In the genomic region with DNA sequence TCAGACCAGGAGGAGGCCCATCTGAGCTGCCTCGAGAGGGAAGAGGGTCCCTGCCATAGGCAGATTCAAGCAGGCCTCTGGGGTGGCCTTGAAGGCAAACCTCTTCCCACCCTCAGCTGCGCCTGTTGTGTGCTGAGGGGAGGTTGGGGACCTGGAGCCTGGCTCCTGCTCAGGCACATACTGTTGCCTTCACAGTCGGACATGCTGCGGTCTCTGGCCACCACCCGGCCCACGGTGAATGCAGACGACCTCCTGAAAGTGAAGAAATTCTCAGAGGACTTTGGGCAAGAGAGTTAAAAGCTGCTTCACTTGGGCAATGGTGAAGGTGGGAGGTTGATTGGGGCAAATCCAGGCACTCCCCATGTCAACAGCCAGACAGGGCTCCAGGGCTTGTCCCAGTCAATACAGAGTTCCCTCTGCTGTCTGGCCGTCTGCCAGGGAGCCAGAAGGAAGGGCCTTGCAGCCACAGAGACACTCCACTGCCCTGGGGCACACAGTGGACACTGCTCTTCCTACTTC, we compare ENCODE assay signal across 12 cellular contexts. TPM values are rescaled to one million over a fixed set of nuclear protein-coding genes. Genes with fewer than 3 reads are reported as not detected.
DNase-seq lines count a peak whose midpoint lies in the region; ATAC-seq and TF ChIP-seq lines count a peak whose summit lies in the region.
"Had no signal": no experiment of that assay in that cellular context is flagged by ENCODE, and none has a peak within 500 bp of the region (broad histone marks: within the 10 kb centered on the region; RNA-seq: fewer than 3 reads in every experiment).

No MANE protein-coding gene starts in this region.

- H3K9me3 ChIP-seq in right cardiac atrium (ENCODE audit: control insufficient read depth, low read length) = no peaks in the 10 kb centered on the region
- no peaks in the 10 kb centered on the region for H3K9me3 ChIP-seq in gastrocnemius medialis
- H3K9me3 ChIP-seq: SJSA1 had no signal

- no peak for TF ChIP-seq CTCF in gastrocnemius medialis (IDR thresholded peaks at IDR 0.05 in 4 of 5, conservative IDR thresholded peaks at IDR 0.05 in 1 of 5)

- intact Hi-C loops in right cardiac atrium (cut with DNase I) (no loop called here), gastrocnemius medialis (cut with DNase I; ENCODE audit: low total_unique reads) (no loop called here)

- no peaks in the 10 kb centered on the region for H3K27me3 ChIP-seq in right cardiac atrium (ENCODE audit: control insufficient read depth, insufficient read depth)
- H3K27me3 ChIP-seq in gastrocnemius medialis = no peaks in the 10 kb centered on the region
- H3K27me3 ChIP-seq: SJSA1 had no signal

- H3K4me1 ChIP-seq in right cardiac atrium (ENCODE audit: control insufficient read depth, insufficient read depth, low read length) (peaks cover 2% of the 10 kb centered on the region), gastrocnemius medialis (peaks cover 41 to 56% of the 10 kb centered on the region in 2 donors)

- ATAC-seq in right cardiac atrium = peak; percentile 34 to 54
- ATAC-seq in gastrocnemius medialis = no peak
- ATAC-seq in HG02938 (IDR thresholded peaks at IDR 0.05; ENCODE audit: unreplicated experiment) = no peak
- no peak for ATAC-seq in HG03095 (IDR thresholded peaks at IDR 0.05; ENCODE audit: unreplicated experiment)
- ATAC-seq in HG03469 (IDR thresholded peaks at IDR 0.05; ENCODE audit: unreplicated experiment) = no peak

- H3K36me3 ChIP-seq in gastrocnemius medialis = peaks cover 0 to 53% of the 10 kb centered on the region in 2 donors

- H3K27ac ChIP-seq in right cardiac atrium (ENCODE audit: low read length) = no peak overlapping the region
- H3K27ac ChIP-seq in gastrocnemius medialis = peak overlapping the region; percentile 82 to 99 (median 95)
- H3K27ac ChIP-seq: SJSA1 had no signal

- 79% methylated on average over 8 of the region's 8 CpGs for WGBS in right cardiac atrium

- in situ Hi-C loops in gastrocnemius medialis (cut with MboI; ENCODE audit: low sequenced_read_pairs in 4 of 4) = no loop called here

- DNase-seq in D341Med (ENCODE audit: low spot score) = peak; percentile 53
- peak; percentile 24 for DNase-seq in OCI-M1 (lab: John Stamatoyannopoulos, UW)
- DNase-seq in right cardiac atrium = peak; percentile 71 to 87 (median 87)
- peak in 1 of 2 donors; percentile 64 for DNase-seq in gastrocnemius medialis
- no peak for DNase-seq in iPS-NIHi7 (ENCODE audit: extremely low spot score)
- DNase-seq: activated CD4-positive, alpha-beta T cell treated with anti-CD3 and anti-CD28 coated beads, Interleukin-2, amount 10 ng/mL, durations not matched to agents 24 days and 14 days; naive B cell; stimulated activated CD4-positive, alpha-beta T cell treated with anti-CD3 and anti-CD28 coated beads, Interleukin-1b, Interleukin-23, amount 100 ng/mL, for 48 hours had no signal

- H3K4me3 ChIP-seq in right cardiac atrium (ENCODE audit: low read length) (no peak overlapping the region), gastrocnemius medialis (no peak overlapping the region)
- H3K4me3 ChIP-seq: SJSA1 had no signal

- no peak for TF ChIP-seq POLR2A in gastrocnemius medialis (IDR thresholded peaks at IDR 0.05)

RNA-seq across cellular contexts. Expression of a gene that starts 6.3 kb away (rescaled TPM):
- 1 to 10 TPM; 4.7 to 5.7 (median 4.9) TPM for total RNA-seq in right cardiac atrium
- 2.9 TPM for polyA plus RNA-seq in right cardiac atrium
- 10 to 100 TPM; 11.0 to 23.1 (median 16.8) TPM for total RNA-seq in gastrocnemius medialis

RNA-seq across cellular contexts. Expression of a gene that starts 12.9 kb away (rescaled TPM):
- total RNA-seq in right cardiac atrium = 10 to 100 TPM; 25.7 to 30.4 (median 27.9) TPM
- polyA plus RNA-seq in right cardiac atrium = 29.8 TPM
- total RNA-seq in gastrocnemius medialis = 100 to 1,000 TPM in 1 of 4 donors, 10 to 100 TPM in 3; 53.3 to 112 (median 70.1) TPM

RNA-seq across cellular contexts. Expression of a gene that starts 15.3 kb away (rescaled TPM):
- total RNA-seq in right cardiac atrium (10 to 100 TPM; 21.0 to 24.8 (median 23.5) TPM), gastrocnemius medialis (10 to 100 TPM; 41.2 to 56.5 (median 52.1) TPM)
- 15.7 TPM for polyA plus RNA-seq in right cardiac atrium

RNA-seq across cellular contexts. Expression of a gene that starts 15.5 kb away (rescaled TPM):
- total RNA-seq in right cardiac atrium = 10 to 100 TPM in 1 of 4 donors, 1 to 10 TPM in 3; 6.4 to 14.8 (median 9.1) TPM
- 6.2 TPM for polyA plus RNA-seq in right cardiac atrium
- 10 to 100 TPM in 2 of 4 donors, 1 to 10 TPM in 2; 7.3 to 13.5 (median 9.7) TPM for total RNA-seq in gastrocnemius medialis

RNA-seq across cellular contexts. Expression of a gene that starts 27.5 kb away (rescaled TPM):
- total RNA-seq in right cardiac atrium (under 1 TPM in 2 of 4 donors, not detected in 2; 0.49 to 0.76 TPM), gastrocnemius medialis (1 to 10 TPM in 1 of 4 donors, not detected in 3; 1.3 TPM)
- not detected for polyA plus RNA-seq in right cardiac atrium

Comparison
In these comparisons a context has a peak if more than half of its experiments do, and no peak if none do; other contexts are left out.
1. ATAC-seq: peak in right cardiac atrium (2 of 2); none in gastrocnemius medialis (0 of 2), HG02938 (single experiment), HG03095 (single experiment) and HG03469 (single experiment).